ENCODE assay signal across 11 cellular contexts in genomic region chr11:12140186-12140938, GRCh38. TPM values are rescaled to one million over a fixed set of nuclear protein-coding genes. Genes with fewer than 3 reads are reported as not detected.
DNase-seq lines count a peak whose midpoint lies in the region; ATAC-seq and TF ChIP-seq lines count a peak whose summit lies in the region.
"Had no signal": no experiment of that assay in that cellular context is flagged by ENCODE, and none has a peak within 500 bp of the region (broad histone marks: within the 10 kb centered on the region; RNA-seq: fewer than 3 reads in every experiment).

No MANE protein-coding gene starts in this region.

- H3K4me2 ChIP-seq in Loucy (ENCODE audit: low read depth, low read length, poor library complexity, severe bottlenecking): peak overlapping the region; percentile 19

- no peak for ATAC-seq in GM19324 (IDR thresholded peaks at IDR 0.05; ENCODE audit: low FRiP score, unreplicated experiment)
- ATAC-seq: activated CD8-positive, alpha-beta T cell treated with anti-CD3 and anti-CD28 coated beads for 36 hours had no signal

- H3K27ac ChIP-seq in ACC112 (ENCODE audit: low read depth, low read length) (peak overlapping the region; percentile 97), esophagus squamous epithelium (peak overlapping the region in 3 of 4 donors; percentile 38 to 78 (median 78)), rectal smooth muscle tissue (ENCODE audit: low read depth, low read length) (peak overlapping the region; percentile 95), prostate gland (no peak overlapping the region)

- H2AFZ ChIP-seq in ACC112 (ENCODE audit: low read length, unreplicated experiment) (no peak overlapping the region), Loucy (ENCODE audit: low read length) (no peak overlapping the region)

- peaks cover 7% of the 10 kb centered on the region; the same call in 1 of the 2 replicates for H3K36me3 ChIP-seq in ACC112 (ENCODE audit: insufficient read depth, low read length)
- no peaks in the 10 kb centered on the region for H3K36me3 ChIP-seq in Loucy (ENCODE audit: insufficient read depth, low read length)
- no peaks in the 10 kb centered on the region for H3K36me3 ChIP-seq in esophagus squamous epithelium
- H3K36me3 ChIP-seq in rectal smooth muscle tissue (ENCODE audit: control insufficient read depth, insufficient read depth, low read length): peaks cover 2% of the 10 kb centered on the region
- no peaks in the 10 kb centered on the region for H3K36me3 ChIP-seq in prostate gland

- 61 to 77% methylated on average over 3 of the region's 3 CpGs for WGBS in esophagus squamous epithelium, 2 donors
- 68% methylated on average over 3 of the region's 3 CpGs for WGBS in prostate gland

- H3F3A ChIP-seq in Loucy (ENCODE audit: low read depth): no peaks in the 10 kb centered on the region

- H3K9me3 ChIP-seq in Loucy (ENCODE audit: insufficient read depth, low read depth, low read length) (no peaks in the 10 kb centered on the region), esophagus squamous epithelium (no peaks in the 10 kb centered on the region), prostate gland (no peaks in the 10 kb centered on the region)

- no peak for DNase-seq in esophagus squamous epithelium (lab: John Stamatoyannopoulos, UW)
- DNase-seq in prostate gland (ENCODE audit: low spot score): no peak
- DNase-seq in stimulated activated CD8-positive, alpha-beta memory T cell treated with anti-CD3 and anti-CD28 coated beads, Interleukin-4, amount 100 ng/mL, for 48 hours: no peak
- DNase-seq in activated T-cell treated with anti-CD3 and anti-CD28 coated beads, Interleukin-2, amount 50 U/mL, for 48 hours: no peak
- DNase-seq: activated CD8-positive, alpha-beta T cell treated with anti-CD3 and anti-CD28 coated beads for 36 hours; activated gamma-delta T cell; endodermal cell had no signal

- no peaks in the 10 kb centered on the region for H4K20me1 ChIP-seq in Loucy (ENCODE audit: insufficient read depth, low read length, poor library complexity, severe bottlenecking)

- no peak overlapping the region for H3K4me3 ChIP-seq in ACC112 (ENCODE audit: low read depth, low read length)
- H3K4me3 ChIP-seq in Loucy (ENCODE audit: low read length, poor library complexity, severe bottlenecking): no peak overlapping the region
- no peak overlapping the region for H3K4me3 ChIP-seq in esophagus squamous epithelium
- H3K4me3 ChIP-seq in rectal smooth muscle tissue (ENCODE audit: low read length): no peak overlapping the region
- no peak overlapping the region for H3K4me3 ChIP-seq in prostate gland

- H3K79me2 ChIP-seq in ACC112 (ENCODE audit: control insufficient read depth, insufficient read depth, low read length, unreplicated experiment) (peaks cover 40% of the 10 kb centered on the region), Loucy (ENCODE audit: insufficient read depth, low read length) (no peaks in the 10 kb centered on the region)

- no peak for TF ChIP-seq CTCF in Loucy (conservative IDR thresholded peaks at IDR 0.05; ENCODE audit: low read length)
- no peak for TF ChIP-seq CTCF in esophagus squamous epithelium (IDR thresholded peaks at IDR 0.05)
- no peak for TF ChIP-seq CTCF in prostate gland (IDR thresholded peaks at IDR 0.05)

- no peaks in the 10 kb centered on the region for H3K9me2 ChIP-seq in Loucy (replicated peaks; ENCODE audit: low read depth, low read length)

- H3K27me3 ChIP-seq in ACC112 (ENCODE audit: insufficient read depth, low read length) (no peaks in the 10 kb centered on the region), Loucy (ENCODE audit: insufficient read depth, low read length, poor library complexity, severe bottlenecking) (no peaks in the 10 kb centered on the region), esophagus squamous epithelium (no peaks in the 10 kb centered on the region), rectal smooth muscle tissue (ENCODE audit: control insufficient read depth, insufficient read depth, low read length) (no peaks in the 10 kb centered on the region), prostate gland (replicated peaks; ENCODE audit: insufficient read depth) (no peaks in the 10 kb centered on the region)

- H3K4me1 ChIP-seq in ACC112 (ENCODE audit: control insufficient read depth, insufficient read depth, low read length, unreplicated experiment): peaks cover 55% of the 10 kb centered on the region
- H3K4me1 ChIP-seq in Loucy (ENCODE audit: insufficient read depth, low read length, poor library complexity, severe bottlenecking): peaks cover 45% of the 10 kb centered on the region
- peaks cover 31 to 71% (median 49%) of the 10 kb centered on the region in 3 donors for H3K4me1 ChIP-seq in esophagus squamous epithelium
- peaks cover 74% of the 10 kb centered on the region for H3K4me1 ChIP-seq in rectal smooth muscle tissue (ENCODE audit: control insufficient read depth, insufficient read depth, low read length)
- peaks cover 16% of the 10 kb centered on the region for H3K4me1 ChIP-seq in prostate gland (replicated peaks)

- TF ChIP-seq POLR2A in esophagus squamous epithelium (IDR thresholded peaks at IDR 0.05): no peak
- TF ChIP-seq POLR2A in prostate gland (IDR thresholded peaks at IDR 0.05): no peak

- intact Hi-C loops in esophagus squamous epithelium (cut with DNase I): no loop called here
- intact Hi-C loops in prostate gland (cut with DNase I): no loop called here

- H3K9ac ChIP-seq in Loucy (ENCODE audit: low read depth, low read length, poor library complexity, severe bottlenecking): no peak overlapping the region
- H3K9ac ChIP-seq in rectal smooth muscle tissue (ENCODE audit: low read length): no peak overlapping the region

RNA-seq across cellular contexts. Expression of gene MICAL2, which starts 30.0 kb away (rescaled TPM):
- 10 to 100 TPM; 10.1 to 49.0 (median 19.8) TPM for total RNA-seq in esophagus squamous epithelium
- 100 to 1,000 TPM in 1 of 2 donors, 10 to 100 TPM in 1; 13.1 to 285 TPM for total RNA-seq in prostate gland

Comparison
In these comparisons a context has a peak if more than half of its experiments do, and no peak if none do; other contexts are left out.
1. H3K27ac ChIP-seq: peak in ACC112 (single experiment), esophagus squamous epithelium (3 of 4) and rectal smooth muscle tissue (single experiment); none in prostate gland (0 of 2).